Comparison of ENCODE assay signal across 19 cellular contexts in the genomic region with DNA sequence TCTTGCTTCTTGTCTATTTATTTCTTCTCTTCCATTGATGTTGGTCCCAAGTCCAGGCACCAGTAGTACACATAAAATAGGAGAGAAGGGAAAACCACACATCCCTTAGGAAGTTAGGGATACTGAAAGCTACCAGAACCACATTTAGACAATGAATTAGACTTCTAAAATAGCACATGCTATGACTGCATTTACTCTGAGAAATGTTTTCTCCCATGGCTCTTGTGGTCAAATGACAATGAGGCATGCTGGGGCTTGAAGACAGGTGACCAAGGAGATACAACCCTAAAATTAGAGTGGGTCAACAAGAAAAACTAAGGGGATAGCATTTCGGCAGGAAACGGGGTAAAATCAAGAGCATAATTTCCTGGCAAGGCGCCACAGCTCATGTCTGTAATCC. TPM values are rescaled to one million over a fixed set of nuclear protein-coding genes. Genes with fewer than 3 reads are reported as not detected.
"Had no signal": no experiment of that assay in that cellular context is flagged by ENCODE, and none has a peak within 500 bp of the region (broad histone marks: within the 10 kb centered on the region; RNA-seq: fewer than 3 reads in every experiment).

No MANE protein-coding gene starts in this region.

- H3K4me3 Mint-ChIP-seq: activated CD8-positive, alpha-beta memory T cell treated with anti-CD3 and anti-CD28 coated beads, Interleukin-2, amount 10 ng/mL, durations not matched to agents 7 days and 5 days; activated T-helper 1 cell treated with anti-CD3 and anti-CD28 coated beads, Interleukin-12 subunit alpha, Interleukin-12 subunit beta, Interleukin-2, Interleukin-4 antibody, amounts not matched to agents 30 ng/mL and 10 ng/mL and 1 ng/mL, durations not matched to agents 14 hours and 24 hours and 36 hours; memory B cell had no signal

- H3K27ac ChIP-seq: heart right ventricle, left ventricle myocardium inferior, ovary, tibial nerve, vagina, WERI-Rb-1 had no signal

- H3K27me3 Mint-ChIP-seq: activated CD8-positive, alpha-beta memory T cell treated with anti-CD3 and anti-CD28 coated beads, Interleukin-2, amount 10 ng/mL, durations not matched to agents 7 days and 5 days; memory B cell had no signal

- H3K27me3 ChIP-seq: heart right ventricle, ovary, tibial nerve, vagina had no signal

- H3K36me3 ChIP-seq: ovary had no signal

- H3K4me1 ChIP-seq: heart right ventricle, left ventricle myocardium inferior, tibial nerve, vagina had no signal

- DNase-seq: activated CD4-positive, alpha-beta T cell treated with anti-CD3 and anti-CD28 coated beads for 48 hours; activated CD8-positive, alpha-beta memory T cell treated with anti-CD3 and anti-CD28 coated beads, Interleukin-2, amount 10 ng/mL, durations not matched to agents 7 days and 5 days; activated naive CD4-positive, alpha-beta T cell treated with Interleukin-2 at 50 U/mL for 16 hours; cortex of kidney; effector CD8-positive, alpha-beta T cell; heart right ventricle; islet precursor cell; left ventricle myocardium inferior; ovary; retina; stimulated activated CD4-positive, alpha-beta T cell treated with anti-CD3 and anti-CD28 coated beads, Interleukin-15, amount 100 ng/mL, for 24 hours; stimulated activated CD4-positive, alpha-beta T cell treated with anti-CD3 and anti-CD28 coated beads, Interleukin-4, amount 100 ng/mL, for 4 hours; SW 1271; WERI-Rb-1 had no signal

- H3K27ac Mint-ChIP-seq: activated CD8-positive, alpha-beta memory T cell treated with anti-CD3 and anti-CD28 coated beads, Interleukin-2, amount 10 ng/mL, durations not matched to agents 7 days and 5 days; activated T-helper 1 cell treated with anti-CD3 and anti-CD28 coated beads, Interleukin-12 subunit alpha, Interleukin-12 subunit beta, Interleukin-2, Interleukin-4 antibody, amounts not matched to agents 30 ng/mL and 10 ng/mL and 1 ng/mL, durations not matched to agents 14 hours and 24 hours and 36 hours; memory B cell had no signal

- H3K4me3 ChIP-seq: heart right ventricle, left ventricle myocardium inferior, ovary, tibial nerve, vagina had no signal

- ATAC-seq: activated CD8-positive, alpha-beta memory T cell treated with anti-CD3 and anti-CD28 coated beads, Interleukin-2, amount 10 ng/mL, durations not matched to agents 7 days and 5 days; heart right ventricle had no signal

- H3K9me3 Mint-ChIP-seq: activated T-helper 1 cell treated with anti-CD3 and anti-CD28 coated beads, Interleukin-12 subunit alpha, Interleukin-12 subunit beta, Interleukin-2, Interleukin-4 antibody, amounts not matched to agents 30 ng/mL and 10 ng/mL and 1 ng/mL, durations not matched to agents 14 hours and 24 hours and 36 hours; memory B cell had no signal

- H3K9me3 ChIP-seq: heart right ventricle, left ventricle myocardium inferior, ovary, tibial nerve, vagina had no signal

RNA-seq across cellular contexts. Expression of a gene that starts 56.1 kb away (rescaled TPM):
- total RNA-seq: activated CD8-positive, alpha-beta memory T cell treated with anti-CD3 and anti-CD28 coated beads, Interleukin-2, amount 10 ng/mL, durations not matched to agents 7 days and 5 days; activated T-helper 1 cell treated with anti-CD3 and anti-CD28 coated beads, Interleukin-12 subunit alpha, Interleukin-12 subunit beta, Interleukin-2, Interleukin-4 antibody, amounts not matched to agents 30 ng/mL and 10 ng/mL and 1 ng/mL, durations not matched to agents 14 hours and 24 hours and 36 hours had no signal
- polyA plus RNA-seq: neural cell had no signal
